8 cellular contexts compared by ENCODE assay signal in genomic region chr12:10722905-10723866, GRCh38. TPM values are rescaled to one million over a fixed set of nuclear protein-coding genes. Genes with fewer than 3 reads are reported as not detected.
A peak's percentile ranks its signal among the peaks of the same experiment; 100 is the strongest.
DNase-seq lines count a peak whose midpoint lies in the region; ATAC-seq and TF ChIP-seq lines count a peak whose summit lies in the region.

Gene YBX3, minus strand, starts transcription at chr12:10723323. Its CDS starts 212 bp downstream, at chr12:10723111.

- peak; percentile 43 for ATAC-seq in GM21390 (IDR thresholded peaks at IDR 0.05; ENCODE audit: unreplicated experiment)

- peaks cover 15% of the 10 kb centered on the region for H4K20me1 ChIP-seq in hepatocyte (ENCODE audit: insufficient read depth, poor library complexity, severe bottlenecking)

- H3K9me3 ChIP-seq in HUES6 (ENCODE audit: control insufficient read depth, insufficient read depth, low read depth, low read length), result no peaks in the 10 kb centered on the region
- H3K9me3 ChIP-seq in hepatocyte (ENCODE audit: low read depth), result no peaks in the 10 kb centered on the region

- H3K9me2 ChIP-seq in hepatocyte (replicated peaks; ENCODE audit: insufficient read depth), result no peaks in the 10 kb centered on the region

- TF ChIP-seq CTCF in hepatocyte (IDR thresholded peaks at IDR 0.05; ENCODE audit: poor library complexity), result no peak

- H3K27ac ChIP-seq in HUES6 (ENCODE audit: low read depth, low read length) (peak within 1 kb of the TSS; percentile 64), hepatocyte (peak within 1 kb of the TSS; percentile 98), rectal smooth muscle tissue (ENCODE audit: low read depth, low read length) (peak within 1 kb of the TSS; percentile 95)

- peak within 1 kb of the TSS; percentile 88 for H3K4me2 ChIP-seq in hepatocyte

- peak within 1 kb of the TSS; percentile 75 for H2AFZ ChIP-seq in hepatocyte

- WGBS in hepatocyte (ENCODE audit: low lambda C conversion rate, missing lambda C conversion rate), result 1% methylated on average over 43 of the region's 97 CpGs

- peak within 1 kb of the TSS; percentile 72 for H3K4me3 ChIP-seq in HUES6 (ENCODE audit: low read depth, low read length)
- H3K4me3 ChIP-seq in hepatocyte, result peak within 1 kb of the TSS; percentile 70
- peak within 1 kb of the TSS; percentile 94 for H3K4me3 ChIP-seq in rectal smooth muscle tissue (ENCODE audit: low read length)

- H3K27me3 ChIP-seq in HUES6 (ENCODE audit: control insufficient read depth, insufficient read depth, low read length) (peaks cover 9% of the 10 kb centered on the region; the same call in 1 of the 2 replicates), hepatocyte (peaks cover 5% of the 10 kb centered on the region), rectal smooth muscle tissue (ENCODE audit: control insufficient read depth, insufficient read depth, low read length) (no peaks in the 10 kb centered on the region)

- H3K9ac ChIP-seq in HUES6 (ENCODE audit: low read length) (peak within 1 kb of the TSS; percentile 90), rectal smooth muscle tissue (ENCODE audit: low read length) (peak within 1 kb of the TSS; percentile 82)

- DNase-seq in D341Med (ENCODE audit: low spot score), result peak; percentile 88
- peak; percentile 13 for DNase-seq in T follicular helper cell (ENCODE audit: low read depth)
- peak; percentile 89 for DNase-seq in astrocyte of the hippocampus (ENCODE audit: low read depth, low spot score)
- DNase-seq in hepatocyte (ENCODE audit: low spot score), result peak; percentile 91
- no peak for DNase-seq in NCI-H1092 (lab: John Stamatoyannopoulos, UW)

- peaks cover 35% of the 10 kb centered on the region for H3K79me2 ChIP-seq in hepatocyte

- no peaks in the 10 kb centered on the region for H3K36me3 ChIP-seq in HUES6 (ENCODE audit: control insufficient read depth, insufficient read depth, low read length)
- H3K36me3 ChIP-seq in hepatocyte (replicated peaks; ENCODE audit: insufficient read depth, low read depth), result no peaks in the 10 kb centered on the region
- no peaks in the 10 kb centered on the region for H3K36me3 ChIP-seq in rectal smooth muscle tissue (ENCODE audit: control insufficient read depth, insufficient read depth, low read length)

- H3K4me1 ChIP-seq in HUES6 (ENCODE audit: control insufficient read depth, insufficient read depth, low read length), result peaks cover 33% of the 10 kb centered on the region
- peaks cover 10% of the 10 kb centered on the region for H3K4me1 ChIP-seq in hepatocyte (ENCODE audit: insufficient read depth)
- H3K4me1 ChIP-seq in rectal smooth muscle tissue (ENCODE audit: control insufficient read depth, insufficient read depth, low read length), result peaks cover 18% of the 10 kb centered on the region

RNA-seq across cellular contexts. Expression of gene YBX3, which starts in this region (rescaled TPM):
- 66.7 and 83.4 TPM in 2 replicates for total RNA-seq in hepatocyte
- polyA plus RNA-seq in hepatocyte, result 218 and 237 TPM in 2 replicates
